Comparison of ENCODE assay signal across 1 cellular context in the genomic region with DNA sequence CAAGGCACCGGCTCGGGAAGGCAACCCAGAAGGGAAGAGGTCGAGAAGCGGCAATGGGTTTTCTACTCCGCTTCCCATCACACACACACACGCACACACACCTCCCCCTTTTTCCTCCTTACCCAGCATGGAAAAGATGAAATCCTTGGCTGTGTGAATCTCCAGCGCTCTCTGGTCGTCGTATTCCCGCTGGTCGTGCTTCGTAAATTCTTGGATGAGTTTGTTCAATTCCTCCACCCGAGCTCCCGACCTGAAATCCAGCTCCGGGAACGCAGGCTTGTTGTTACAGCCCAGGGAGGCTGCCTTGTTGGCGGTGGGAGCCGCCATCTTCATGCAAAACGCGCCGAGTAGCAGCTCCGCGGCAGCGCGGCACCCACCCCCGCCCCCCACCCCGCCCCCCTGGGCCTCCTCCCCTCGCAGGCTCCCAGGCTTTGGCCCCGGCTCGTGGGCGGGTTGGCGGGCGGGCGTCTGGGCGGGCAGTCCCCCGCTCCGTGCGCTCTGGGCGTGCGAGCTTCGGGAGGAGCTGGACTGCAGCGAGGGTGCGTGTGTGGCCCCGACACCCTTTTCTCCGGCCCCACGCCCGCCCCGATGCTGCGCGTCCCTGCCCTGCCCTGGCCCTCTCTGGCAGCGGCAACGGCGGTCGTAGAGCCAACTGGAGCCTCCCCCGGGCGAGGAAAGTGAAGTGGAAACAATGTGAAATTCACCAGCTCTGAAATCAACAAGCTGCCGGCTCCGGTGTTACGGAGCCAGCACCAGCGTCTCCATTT.
TF ChIP-seq lines count a peak whose summit lies in the region.

A gene with protein sequence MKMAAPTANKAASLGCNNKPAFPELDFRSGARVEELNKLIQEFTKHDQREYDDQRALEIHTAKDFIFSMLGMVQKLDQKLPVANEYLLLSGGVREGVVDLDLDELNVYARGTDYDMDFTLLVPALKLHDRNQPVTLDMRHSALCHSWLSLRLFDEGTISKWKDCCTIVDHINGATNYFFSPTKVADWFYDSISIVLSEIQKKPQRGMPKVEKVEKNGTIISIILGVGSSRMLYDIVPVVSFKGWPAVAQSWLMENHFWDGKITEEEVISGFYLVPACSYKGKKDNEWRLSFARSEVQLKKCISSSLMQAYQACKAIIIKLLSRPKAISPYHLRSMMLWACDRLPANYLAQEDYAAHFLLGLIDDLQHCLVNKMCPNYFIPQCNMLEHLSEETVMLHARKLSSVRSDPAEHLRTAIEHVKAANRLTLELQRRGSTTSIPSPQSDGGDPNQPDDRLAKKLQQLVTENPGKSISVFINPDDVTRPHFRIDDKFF (minus strand): TSS at position 349 of the 767 bp plus-strand sequence. CDS start 16 bp downstream, at position 333.

TF ChIP-seq in A549, 52 proteins besides CTCF, POLR2A, EP300 and RAD21 (continued from another document):
- TF ChIP-seq, protein P1, sequence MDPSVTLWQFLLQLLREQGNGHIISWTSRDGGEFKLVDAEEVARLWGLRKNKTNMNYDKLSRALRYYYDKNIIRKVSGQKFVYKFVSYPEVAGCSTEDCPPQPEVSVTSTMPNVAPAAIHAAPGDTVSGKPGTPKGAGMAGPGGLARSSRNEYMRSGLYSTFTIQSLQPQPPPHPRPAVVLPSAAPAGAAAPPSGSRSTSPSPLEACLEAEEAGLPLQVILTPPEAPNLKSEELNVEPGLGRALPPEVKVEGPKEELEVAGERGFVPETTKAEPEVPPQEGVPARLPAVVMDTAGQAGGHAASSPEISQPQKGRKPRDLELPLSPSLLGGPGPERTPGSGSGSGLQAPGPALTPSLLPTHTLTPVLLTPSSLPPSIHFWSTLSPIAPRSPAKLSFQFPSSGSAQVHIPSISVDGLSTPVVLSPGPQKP (IDR thresholded peaks at IDR 0.05; ENCODE audit: low read depth, low read length): no peak
- TF ChIP-seq, protein P2, sequence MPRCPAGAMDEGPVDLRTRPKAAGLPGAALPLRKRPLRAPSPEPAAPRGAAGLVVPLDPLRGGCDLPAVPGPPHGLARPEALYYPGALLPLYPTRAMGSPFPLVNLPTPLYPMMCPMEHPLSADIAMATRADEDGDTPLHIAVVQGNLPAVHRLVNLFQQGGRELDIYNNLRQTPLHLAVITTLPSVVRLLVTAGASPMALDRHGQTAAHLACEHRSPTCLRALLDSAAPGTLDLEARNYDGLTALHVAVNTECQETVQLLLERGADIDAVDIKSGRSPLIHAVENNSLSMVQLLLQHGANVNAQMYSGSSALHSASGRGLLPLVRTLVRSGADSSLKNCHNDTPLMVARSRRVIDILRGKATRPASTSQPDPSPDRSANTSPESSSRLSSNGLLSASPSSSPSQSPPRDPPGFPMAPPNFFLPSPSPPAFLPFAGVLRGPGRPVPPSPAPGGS (IDR thresholded peaks at IDR 0.05): 0 out of 3 replicates have a peak, but pooled peaks have one; percentile 16
- TF ChIP-seq HOXB13 (CRISPR knock-in tag; IDR thresholded peaks at IDR 0.05; ENCODE audit: low read depth) (no peak), HEYL (CRISPR knock-in tag; IDR thresholded peaks at IDR 0.05) (no peak), NR3C1 (IDR thresholded peaks at IDR 0.05) (no peak), KDM5A (IDR thresholded peaks at IDR 0.05) (no peak), ZFP36 (IDR thresholded peaks at IDR 0.05; ENCODE audit: borderline replicate concordance, partially characterized antibody) (no peak), HDAC2 (IDR thresholded peaks at IDR 0.05) (no peak), RNF2 (IDR thresholded peaks at IDR 0.05; ENCODE audit: borderline replicate concordance, low read depth) (no peak), HOXA7 (CRISPR knock-in tag; IDR thresholded peaks at IDR 0.05) (no peak)
TF ChIP-seq in A549: peak in this region for 3.
